ENCODE assay signal across 9 cellular contexts in genomic region chr6:52263709-52264320, GRCh38. TPM values are rescaled to one million over a fixed set of nuclear protein-coding genes. Genes with fewer than 3 reads are reported as not detected.
DNase-seq lines count a peak whose midpoint lies in the region; ATAC-seq and TF ChIP-seq lines count a peak whose summit lies in the region.
"Had no signal": no experiment of that assay in that cellular context is flagged by ENCODE, and none has a peak within 500 bp of the region (broad histone marks: within the 10 kb centered on the region; RNA-seq: fewer than 3 reads in every experiment).

No MANE protein-coding gene starts in this region.

- DNase-seq in DMS53 (lab: John Stamatoyannopoulos, UW) = peak; percentile 73
- DNase-seq in Jurkat, Clone E6-1 (ENCODE audit: low read depth, low spot score) = peak; percentile 54
- peak; percentile 56 for DNase-seq in SKM-1 treated with dmso at 0.1 percent for 144 hours (lab: John Stamatoyannopoulos, UW; ENCODE audit: unreplicated experiment)
- peak; percentile 46 for DNase-seq in left cardiac atrium
- DNase-seq in sigmoid colon = no peak

- ATAC-seq in GM21390 (IDR thresholded peaks at IDR 0.05; ENCODE audit: unreplicated experiment) (peak; percentile 70), left cardiac atrium (peak; percentile 61 to 77), HG03135 (IDR thresholded peaks at IDR 0.05; ENCODE audit: unreplicated experiment) (no peak)

- WGBS in sigmoid colon, 2 donors = 30 to 35% methylated on average over 8 of the region's 8 CpGs

- no peak for TF ChIP-seq EP300 in sigmoid colon (IDR thresholded peaks at IDR 0.05)

- peaks cover 15% of the 10 kb centered on the region for H3K36me3 Mint-ChIP-seq in activated naive CD8-positive, alpha-beta T cell

- H3K36me3 ChIP-seq in sigmoid colon = peaks cover 6 to 51% (median 29%) of the 10 kb centered on the region in 4 donors

- peaks cover 14% of the 10 kb centered on the region for H3K4me1 Mint-ChIP-seq in activated naive CD8-positive, alpha-beta T cell (ENCODE audit: low read depth)

- no peaks in the 10 kb centered on the region for H3K9me3 ChIP-seq in sigmoid colon

- H3K27ac Mint-ChIP-seq in activated naive CD8-positive, alpha-beta T cell = peak overlapping the region; percentile 66

- no peaks in the 10 kb centered on the region for H3K27me3 ChIP-seq in sigmoid colon

- no peaks in the 10 kb centered on the region for H3K27me3 Mint-ChIP-seq in activated naive CD8-positive, alpha-beta T cell

- H3K4me1 ChIP-seq in sigmoid colon = peaks cover 0 to 15% (median 5%) of the 10 kb centered on the region in 4 donors

- H3K4me3 ChIP-seq in Jurkat, Clone E6-1 (ENCODE audit: low read length) = no peak overlapping the region
- H3K4me3 ChIP-seq in sigmoid colon = no peak overlapping the region

- intact Hi-C loops in left cardiac atrium (cut with DNase I) = no loop called here
- intact Hi-C loops in sigmoid colon (cut with DNase I) = loop anchor here (2.0 to 10.0 kb wide), 3 partner anchors 101 to 1447 kb away; partner anchors contain the start of gene TFAP2B

- H3K27ac ChIP-seq in sigmoid colon = no peak overlapping the region

- no peak for TF ChIP-seq POLR2A in sigmoid colon (IDR thresholded peaks at IDR 0.05)

- no peaks in the 10 kb centered on the region for H3K9me3 Mint-ChIP-seq in activated naive CD8-positive, alpha-beta T cell (ENCODE audit: low read depth)

- peak overlapping the region; percentile 9 for H3K4me3 Mint-ChIP-seq in activated naive CD8-positive, alpha-beta T cell

- peak; percentile 30 to 89 (median 64) for TF ChIP-seq CTCF in sigmoid colon (IDR thresholded peaks at IDR 0.05)

RNA-seq across cellular contexts. Expression of gene IL17F, which starts 19.5 kb away (rescaled TPM):
- not detected for polyA plus RNA-seq in Jurkat, Clone E6-1 (2012; ENCODE audit: insufficient read depth, insufficient read length)
- total RNA-seq in left cardiac atrium = not detected
- total RNA-seq in sigmoid colon = not detected
- under 1 TPM in 1 of 3 donors, not detected in 2; 0.12 TPM for polyA plus RNA-seq in sigmoid colon
- total RNA-seq: frontal cortex had no signal

RNA-seq across cellular contexts. Expression of gene MCM3, which starts 20.7 kb away (rescaled TPM):
- 225 TPM for polyA plus RNA-seq in Jurkat, Clone E6-1 (2012; ENCODE audit: insufficient read depth, insufficient read length)
- total RNA-seq in left cardiac atrium (10 to 100 TPM; 27.2 to 28.4 TPM), sigmoid colon (10 to 100 TPM; 31.0 to 36.8 (median 32.8) TPM)
- 10 to 100 TPM; 13.2 to 54.7 (median 16.6) TPM for polyA plus RNA-seq in sigmoid colon
